Comparison of ENCODE assay signal across 26 cellular contexts in genomic region chr12:111578971-111579340, GRCh38. TPM values are rescaled to one million over a fixed set of nuclear protein-coding genes. Genes with fewer than 3 reads are reported as not detected.
DNase-seq lines count a peak whose midpoint lies in the region; ATAC-seq, FAIRE-seq and TF ChIP-seq lines count a peak whose summit lies in the region.
"Had no signal": no experiment of that assay in that cellular context is flagged by ENCODE, and none has a peak within 500 bp of the region (broad histone marks: within the 10 kb centered on the region; RNA-seq: fewer than 3 reads in every experiment).

No MANE protein-coding gene starts in this region.

- H3K27ac Mint-ChIP-seq in activated naive CD8-positive, alpha-beta T cell treated with anti-CD3 and anti-CD28 coated beads, Interleukin-2, amount 50 U/mL, for 24 hours = peak overlapping the region; percentile 1
- H3K27ac Mint-ChIP-seq in activated naive CD8-positive, alpha-beta T cell treated with anti-CD3 and anti-CD28 coated beads for 36 hours = no peak overlapping the region
- H3K27ac Mint-ChIP-seq in type B pancreatic cell = peak overlapping the region; percentile 24
- H3K27ac Mint-ChIP-seq: neural progenitor cell; stimulated activated naive CD8-positive, alpha-beta T cell treated with anti-CD3 and anti-CD28 coated beads, Interleukin-15, amount 100 ng/mL, for 72 hours had no signal

- no peak for ATAC-seq in activated naive CD8-positive, alpha-beta T cell treated with anti-CD3 and anti-CD28 coated beads, Interleukin-2, amount 50 U/mL, for 24 hours
- ATAC-seq in GM18511 (IDR thresholded peaks at IDR 0.05; ENCODE audit: unreplicated experiment) (no peak), GM18870 (IDR thresholded peaks at IDR 0.05; ENCODE audit: unreplicated experiment) (no peak)
- ATAC-seq: activated T-cell treated with anti-CD3 and anti-CD28 coated beads, Interleukin-2, amount 50 U/mL, for 4 hours; mucosa of descending colon; Right ventricle myocardium inferior; stimulated activated naive CD8-positive, alpha-beta T cell treated with anti-CD3 and anti-CD28 coated beads, Interleukin-15, amount 100 ng/mL, for 72 hours had no signal

- peaks cover 11% of the 10 kb centered on the region for H3K36me3 Mint-ChIP-seq in activated naive CD8-positive, alpha-beta T cell treated with anti-CD3 and anti-CD28 coated beads, Interleukin-2, amount 50 U/mL, for 24 hours (ENCODE audit: low read depth)
- peaks cover 13% of the 10 kb centered on the region for H3K36me3 Mint-ChIP-seq in activated naive CD8-positive, alpha-beta T cell treated with anti-CD3 and anti-CD28 coated beads for 36 hours
- peaks cover 10% of the 10 kb centered on the region for H3K36me3 Mint-ChIP-seq in type B pancreatic cell

- H3K27me3 Mint-ChIP-seq in activated naive CD8-positive, alpha-beta T cell treated with anti-CD3 and anti-CD28 coated beads, Interleukin-2, amount 50 U/mL, for 24 hours = no peaks in the 10 kb centered on the region
- no peaks in the 10 kb centered on the region for H3K27me3 Mint-ChIP-seq in activated naive CD8-positive, alpha-beta T cell treated with anti-CD3 and anti-CD28 coated beads for 36 hours
- no peaks in the 10 kb centered on the region for H3K27me3 Mint-ChIP-seq in type B pancreatic cell
- H3K27me3 Mint-ChIP-seq: stimulated activated naive CD8-positive, alpha-beta T cell treated with anti-CD3 and anti-CD28 coated beads, Interleukin-15, amount 100 ng/mL, for 72 hours had no signal

- peaks cover 46% of the 10 kb centered on the region for H3F3A ChIP-seq in PC-9 (ENCODE audit: insufficient read depth, low read depth)

- intact Hi-C loops in PC-9 (cut with micrococcal nuclease; ENCODE audit: unreplicated experiment) (loop anchor here (1.0 kb wide), 1 partner anchor 9 kb away; no protein-coding TSS in a partner anchor), endothelial cell of umbilical vein (cut with micrococcal nuclease) (loop anchor here (1.0 kb wide), 2 partner anchors 9 to 19 kb away; no protein-coding TSS in a partner anchor)

- H3K9me3 Mint-ChIP-seq in activated naive CD8-positive, alpha-beta T cell treated with anti-CD3 and anti-CD28 coated beads, Interleukin-2, amount 50 U/mL, for 24 hours = no peaks in the 10 kb centered on the region
- H3K9me3 Mint-ChIP-seq in activated naive CD8-positive, alpha-beta T cell treated with anti-CD3 and anti-CD28 coated beads for 36 hours = no peaks in the 10 kb centered on the region
- peaks cover 4% of the 10 kb centered on the region for H3K9me3 Mint-ChIP-seq in type B pancreatic cell
- H3K9me3 Mint-ChIP-seq: activated T-cell treated with anti-CD3 and anti-CD28 coated beads, Interleukin-2, amount 50 U/mL, for 4 hours; stimulated activated naive CD8-positive, alpha-beta T cell treated with anti-CD3 and anti-CD28 coated beads, Interleukin-15, amount 100 ng/mL, for 72 hours had no signal

- H3K27me3 ChIP-seq in PC-9 (ENCODE audit: insufficient read depth, low read depth) = no peaks in the 10 kb centered on the region
- H3K27me3 ChIP-seq in endothelial cell of umbilical vein (ENCODE audit: control insufficient read depth in 2 of 2, insufficient read depth in 2 of 2, low read length in 2 of 2) = no peaks in the 10 kb centered on the region
- H3K27me3 ChIP-seq: BLaER1 treated with 17β-estradiol and CSF1 and Interleukin-3, amounts not matched to agents 10 nM and 100 nM; neural progenitor cell; spleen; tibial artery had no signal

- H2AFZ ChIP-seq in PC-9 (no peak overlapping the region), endothelial cell of umbilical vein (ENCODE audit: low read depth, low read length) (no peak overlapping the region)
- H2AFZ ChIP-seq: neural progenitor cell had no signal

- H3K4me1 ChIP-seq in PC-9 (replicated peaks; ENCODE audit: insufficient read depth) (peaks cover 32% of the 10 kb centered on the region), endothelial cell of umbilical vein (ENCODE audit: control insufficient read depth, extremely low read depth, insufficient read depth, low read length) (peaks cover 11% of the 10 kb centered on the region)
- H3K4me1 ChIP-seq: neural progenitor cell had no signal

- H3K4me3 ChIP-seq in PC-9 = no peak overlapping the region
- H3K4me3 ChIP-seq in endothelial cell of umbilical vein (replicated peaks in 1 of 3; ENCODE audit: insufficient read depth in 1 of 3, low read depth in 1 of 3, low read length in 3 of 3) = no peak overlapping the region
- H3K4me3 ChIP-seq: BLaER1 treated with 17β-estradiol and CSF1 and Interleukin-3, amounts not matched to agents 10 nM and 100 nM; mucosa of descending colon; neural progenitor cell; spleen; tibial artery had no signal

- DNase-seq in activated naive CD8-positive, alpha-beta T cell treated with anti-CD3 and anti-CD28 coated beads, Interleukin-2, amount 50 U/mL, for 24 hours = no peak
- no peak for DNase-seq in activated naive CD8-positive, alpha-beta T cell treated with anti-CD3 and anti-CD28 coated beads for 36 hours
- no peak for DNase-seq in PC-9
- DNase-seq in endothelial cell of umbilical vein (ENCODE audit: low read depth, low spot score) = no peak
- DNase-seq in type B pancreatic cell (ENCODE audit: extremely low spot score, unreplicated experiment) = no peak
- no peak for DNase-seq in occipital lobe (lab: John Stamatoyannopoulos, UW)
- DNase-seq: activated CD4-positive, alpha-beta T cell treated with anti-CD3 and anti-CD28 coated beads for 1 hour; activated CD8-positive, alpha-beta memory T cell treated with anti-CD3 and anti-CD28 coated beads for 24 hours; activated naive CD4-positive, alpha-beta T cell treated with anti-CD3 and anti-CD28 coated beads, Interleukin-2, amount 50 U/mL, for 16 hours; activated T-cell treated with anti-CD3 and anti-CD28 coated beads, Interleukin-2, amount 50 U/mL, for 4 hours; erythroblast; hippocampal formation; KG1; mucosa of descending colon; NCI-H1694 treated with DMSO at 0.1 percent for 48 hours; NCI-H69; spleen; stimulated activated CD4-positive, alpha-beta T cell treated with anti-CD3 and anti-CD28 coated beads, Interleukin-4, amount 100 ng/mL, for 1 hour; stimulated activated naive CD8-positive, alpha-beta T cell treated with anti-CD3 and anti-CD28 coated beads, Interleukin-15, amount 100 ng/mL, for 72 hours; tibial artery had no signal

- POLR2A ChIA-PET in PC-9 (lab: Charles Lee; ENCODE audit: unreplicated experiment) (no interaction called here), endothelial cell of umbilical vein (lab: Charles Lee) (no interaction called here)

- H3K36me3 ChIP-seq in PC-9 (ENCODE audit: low read depth) = no peaks in the 10 kb centered on the region
- H3K36me3 ChIP-seq in endothelial cell of umbilical vein (ENCODE audit: control insufficient read depth in 2 of 2, extremely low read depth in 1 of 2, insufficient read depth in 2 of 2, low read length in 2 of 2) = no peaks in the 10 kb centered on the region
- H3K36me3 ChIP-seq: neural progenitor cell had no signal

- peaks cover 7% of the 10 kb centered on the region for H3K4me1 Mint-ChIP-seq in activated naive CD8-positive, alpha-beta T cell treated with anti-CD3 and anti-CD28 coated beads, Interleukin-2, amount 50 U/mL, for 24 hours
- peaks cover 7% of the 10 kb centered on the region for H3K4me1 Mint-ChIP-seq in activated naive CD8-positive, alpha-beta T cell treated with anti-CD3 and anti-CD28 coated beads for 36 hours
- peaks cover 16% of the 10 kb centered on the region for H3K4me1 Mint-ChIP-seq in type B pancreatic cell (ENCODE audit: unreplicated experiment)

- TF ChIP-seq POLR2A in endothelial cell of umbilical vein (IDR thresholded peaks at IDR 0.05; ENCODE audit: low read depth, low read length) = no peak

- H3K27ac ChIP-seq in PC-9 = peak overlapping the region; percentile 86
- peak overlapping the region; percentile 66 for H3K27ac ChIP-seq in endothelial cell of umbilical vein (ENCODE audit: insufficient read depth, low read depth, low read length)
- H3K27ac ChIP-seq: neural progenitor cell, spleen, tibial artery had no signal

- BruUV-seq in PC-9 (replicated peaks; lab: Mats Ljungman, UMichigan) = no TSS peak
- no TSS peak for BruUV-seq in endothelial cell of umbilical vein (replicated peaks; lab: Mats Ljungman, UMichigan)

- H3K9me1 ChIP-seq in endothelial cell of umbilical vein (replicated peaks; ENCODE audit: control insufficient read depth, extremely low read depth, insufficient read depth, low read length) = no peaks in the 10 kb centered on the region

- H3K9ac ChIP-seq in endothelial cell of umbilical vein (replicated peaks; ENCODE audit: extremely low read depth, insufficient read depth, low read length) = no peak overlapping the region
- H3K9ac ChIP-seq: BLaER1 treated with 17β-estradiol and CSF1 and Interleukin-3, amounts not matched to agents 10 nM and 100 nM; neural progenitor cell had no signal

- no peak for TF ChIP-seq CTCF in PC-9 (conservative IDR thresholded peaks at IDR 0.05)
- no peak for TF ChIP-seq CTCF in endothelial cell of umbilical vein (IDR thresholded peaks at IDR 0.05; ENCODE audit: extremely low read depth in 1 of 2, insufficient read depth in 1 of 2, low read depth in 1 of 2, low read length in 2 of 2)
- no peak for TF ChIP-seq CTCF in type B pancreatic cell (conservative IDR thresholded peaks at IDR 0.05)

- H3K79me2 ChIP-seq in PC-9 (ENCODE audit: low read depth) (peaks cover 96% of the 10 kb centered on the region), endothelial cell of umbilical vein (ENCODE audit: control insufficient read depth, insufficient read depth, low read length) (peaks cover 85% of the 10 kb centered on the region)

- CTCF ChIA-PET in PC-9 (lab: Charles Lee) (interaction anchor here (1.1 kb wide), 1 partner anchor 11 kb away, joined by 4 read pairs; no protein-coding TSS in a partner anchor), endothelial cell of umbilical vein (lab: Charles Lee) (interaction anchor here (1.8 kb wide), 2 partner anchors 9 to 10 kb away, joined by 4 to 7 read pairs; no protein-coding TSS in a partner anchor)

- no peak for FAIRE-seq in endothelial cell of umbilical vein (lab: Jason Lieb, UNC)
- FAIRE-seq: frontal cortex had no signal

- H4K20me1 ChIP-seq in PC-9 (ENCODE audit: insufficient read depth) (peaks cover 80% of the 10 kb centered on the region), endothelial cell of umbilical vein (replicated peaks; ENCODE audit: control insufficient read depth, extremely low read depth, insufficient read depth, low read length) (peaks cover 6% of the 10 kb centered on the region)

- H3K9me3 ChIP-seq in PC-9 (ENCODE audit: insufficient read depth, low read depth) = no peaks in the 10 kb centered on the region
- no peaks in the 10 kb centered on the region for H3K9me3 ChIP-seq in endothelial cell of umbilical vein (replicated peaks; ENCODE audit: control insufficient read depth, insufficient read depth, low read length)
- H3K9me3 ChIP-seq: BLaER1 treated with 17β-estradiol and CSF1 and Interleukin-3, amounts not matched to agents 10 nM and 100 nM; mucosa of descending colon; spleen; tibial artery had no signal

- dilution Hi-C loops in endothelial cell of umbilical vein (cut with MboI; ENCODE audit: extremely low pct_ligation_motif_present, low sequenced_read_pairs) = no loop called here

- no peaks in the 10 kb centered on the region for H3K9me2 ChIP-seq in PC-9 (ENCODE audit: insufficient read depth)

- H3K4me3 Mint-ChIP-seq in activated naive CD8-positive, alpha-beta T cell treated with anti-CD3 and anti-CD28 coated beads, Interleukin-2, amount 50 U/mL, for 24 hours = no peak overlapping the region
- no peak overlapping the region for H3K4me3 Mint-ChIP-seq in activated naive CD8-positive, alpha-beta T cell treated with anti-CD3 and anti-CD28 coated beads for 36 hours
- H3K4me3 Mint-ChIP-seq in type B pancreatic cell = no peak overlapping the region
- H3K4me3 Mint-ChIP-seq: activated T-cell treated with anti-CD3 and anti-CD28 coated beads, Interleukin-2, amount 50 U/mL, for 4 hours; neural progenitor cell; stimulated activated naive CD8-positive, alpha-beta T cell treated with anti-CD3 and anti-CD28 coated beads, Interleukin-15, amount 100 ng/mL, for 72 hours had no signal

- H3K4me2 ChIP-seq in PC-9 (peak overlapping the region; percentile 57; the same call in 1 of the 2 replicates), endothelial cell of umbilical vein (ENCODE audit: insufficient read depth, low read length) (peak overlapping the region; percentile 27)
- H3K4me2 ChIP-seq: neural progenitor cell had no signal

RNA-seq across cellular contexts. Expression of gene ATXN2, which starts 20.2 kb away (rescaled TPM):
- 10 to 100 TPM; 24.8 to 30.8 TPM for total RNA-seq in activated naive CD8-positive, alpha-beta T cell treated with anti-CD3 and anti-CD28 coated beads for 36 hours
- total RNA-seq in PC-9 (2021) (80.6 and 108 TPM in 2 replicates), endothelial cell of umbilical vein (83.4 and 86.7 TPM in 2 replicates), type B pancreatic cell (ENCODE audit: low replicate concordance) (63.4 and 80.9 TPM in 2 replicates), occipital lobe (79.5 TPM)
- 55.6 and 58.9 TPM in 2 replicates for polyA plus RNA-seq in endothelial cell of umbilical vein
- polyA plus RNA-seq in endothelial cell of umbilical vein (2011; cell fraction: cytosol; rRNA removed) = 29.8 and 36.2 TPM in 2 replicates
- polyA plus RNA-seq in endothelial cell of umbilical vein (2011; cell fraction: nucleus; rRNA removed) = 133 and 143 TPM in 2 replicates
- polyA plus RNA-seq in endothelial cell of umbilical vein (2012) = 56.2 and 60.8 TPM in 2 replicates
- polyA minus RNA-seq in endothelial cell of umbilical vein = 109 and 114 TPM in 2 replicates
- 34.7 TPM for polyA minus RNA-seq in endothelial cell of umbilical vein (2011; cell fraction: cytosol; rRNA and poly(A)+ RNA removed)
- polyA minus RNA-seq in endothelial cell of umbilical vein (2011; cell fraction: nucleus; rRNA and poly(A)+ RNA removed) = 142 and 159 TPM in 2 replicates
